In the genomic region with DNA sequence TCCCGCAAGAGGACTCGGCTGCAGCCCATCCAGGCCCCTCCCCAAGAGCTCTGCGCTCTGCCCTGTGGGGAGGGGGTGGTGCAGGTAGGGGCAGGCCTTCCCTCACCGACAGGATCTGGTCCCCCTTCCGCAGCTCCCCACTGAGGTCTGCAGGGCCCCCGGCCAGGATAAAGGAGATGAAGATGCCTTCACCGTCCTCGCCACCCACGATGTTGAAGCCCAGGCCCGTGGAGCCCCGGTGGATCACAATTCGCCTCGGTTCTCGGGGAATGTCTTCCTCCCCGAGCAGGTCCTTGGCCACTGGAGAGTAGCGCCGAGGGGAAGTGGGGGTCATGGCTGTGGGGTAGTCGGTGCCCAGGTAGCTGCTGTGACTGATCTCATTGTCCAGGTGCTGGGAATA, we compare ENCODE assay signal across 16 cellular contexts. TPM values are rescaled to one million over a fixed set of nuclear protein-coding genes. Genes with fewer than 3 reads are reported as not detected.
DNase-seq lines count a peak whose midpoint lies in the region; ATAC-seq, FAIRE-seq and TF ChIP-seq lines count a peak whose summit lies in the region.
"Had no signal": no experiment of that assay in that cellular context is flagged by ENCODE, and none has a peak within 500 bp of the region (broad histone marks: within the 10 kb centered on the region; RNA-seq: fewer than 3 reads in every experiment).

No MANE protein-coding gene starts in this region.

- H2AK9ac ChIP-seq in IMR-90 (replicated peaks; ENCODE audit: low read depth, low read length, poor library complexity), result peak overlapping the region; percentile 37

- no peaks in the 10 kb centered on the region for H3K4me1 ChIP-seq in IMR-90 (ENCODE audit: control insufficient read depth, insufficient read depth, low read length)
- H3K4me1 ChIP-seq in upper lobe of right lung, result no peaks in the 10 kb centered on the region

- H3K27me3 Mint-ChIP-seq in activated T-cell treated with anti-CD3 and anti-CD28 coated beads, Interleukin-2, amount 50 U/mL, for 24 hours, result no peaks in the 10 kb centered on the region
- H3K27me3 Mint-ChIP-seq: B cell had no signal

- BruUV-seq in IMR-90 (replicated peaks; lab: Mats Ljungman, UMichigan), result no TSS peak

- POLR2A ChIA-PET in IMR-90 (lab: Charles Lee; ENCODE audit: unreplicated experiment), result no interaction called here

- H3K23ac ChIP-seq in IMR-90 (ENCODE audit: low read depth, low read length), result no peak overlapping the region

- peaks cover 5% of the 10 kb centered on the region; the same call in 1 of the 2 replicates for H4K20me1 ChIP-seq in IMR-90 (ENCODE audit: insufficient read depth, low read length)

- H3K9me3 ChIP-seq in IMR-90 (ENCODE audit: control insufficient read depth, insufficient read depth, low read length) (no peaks in the 10 kb centered on the region), upper lobe of right lung (no peaks in the 10 kb centered on the region)
- H3K9me3 ChIP-seq: BLaER1 treated with 17β-estradiol and CSF1 and Interleukin-3, amounts not matched to agents 10 nM and 100 nM had no signal

- H4K91ac ChIP-seq in IMR-90 (ENCODE audit: insufficient read depth, low read depth, low read length), result no peak overlapping the region

- 90% methylated on average over 2 of the region's 18 CpGs; no CpG with 5 or more reads in 1 of the 2 experiments for WGBS in IMR-90 (ENCODE audit: extremely low coverage in 2 of 2, insufficient read length in 1 of 2), 2 experiments

- TF ChIP-seq RAD21 in IMR-90 (IDR thresholded peaks at IDR 0.05; ENCODE audit: low read length), result no peak

- dilution Hi-C loops in IMR-90 (cut with HindIII; ENCODE audit: low sequenced_read_pairs, unreplicated experiment), result no loop called here

- peaks cover 13% of the 10 kb centered on the region for H3K36me3 Mint-ChIP-seq in activated T-cell treated with anti-CD3 and anti-CD28 coated beads, Interleukin-2, amount 50 U/mL, for 24 hours (ENCODE audit: low read depth)

- no peak overlapping the region for H3K4ac ChIP-seq in IMR-90 (ENCODE audit: low read depth, low read length)

- peaks cover 46% of the 10 kb centered on the region for H3K36me3 ChIP-seq in IMR-90 (ENCODE audit: control insufficient read depth, insufficient read depth, low read length)
- H3K36me3 ChIP-seq in bronchial epithelial cell (ENCODE audit: control insufficient read depth, insufficient read depth, low read length), result no peaks in the 10 kb centered on the region
- peaks cover 34% of the 10 kb centered on the region for H3K36me3 ChIP-seq in upper lobe of right lung

- no peak for TF ChIP-seq CTCF in IMR-90 (conservative IDR thresholded peaks at IDR 0.05; ENCODE audit: low read depth, low read length)
- no peak for TF ChIP-seq CTCF in bronchial epithelial cell (IDR thresholded peaks at IDR 0.05; ENCODE audit: insufficient read depth, low read length, severe bottlenecking)
- no peak for TF ChIP-seq CTCF in upper lobe of right lung (IDR thresholded peaks at IDR 0.05)

- no peak overlapping the region for H3K4me3 Mint-ChIP-seq in activated T-cell treated with anti-CD3 and anti-CD28 coated beads, Interleukin-2, amount 50 U/mL, for 24 hours
- H3K4me3 Mint-ChIP-seq: B cell; CD8-positive, alpha-beta T cell had no signal

- no peak overlapping the region for H2AK5ac ChIP-seq in IMR-90 (ENCODE audit: low read depth, low read length)

- H3K4me1 Mint-ChIP-seq in activated T-cell treated with anti-CD3 and anti-CD28 coated beads, Interleukin-2, amount 50 U/mL, for 24 hours (ENCODE audit: low read depth), result no peaks in the 10 kb centered on the region
- H3K4me1 Mint-ChIP-seq: B cell had no signal

- no peak overlapping the region for H3K18ac ChIP-seq in IMR-90 (ENCODE audit: low read depth, low read length)

- no peak for TF ChIP-seq POLR2A in IMR-90 (IDR thresholded peaks at IDR 0.05; ENCODE audit: low read depth, low read length)

- H2BK5ac ChIP-seq in IMR-90 (ENCODE audit: low read depth, low read length, poor library complexity, severe bottlenecking), result no peak overlapping the region

- H2BK15ac ChIP-seq in IMR-90 (ENCODE audit: low read depth, low read length), result no peak overlapping the region

- no peak overlapping the region for H3K14ac ChIP-seq in IMR-90 (replicated peaks; ENCODE audit: low read depth, low read length)

- ATAC-seq in IMR-90 (ENCODE audit: low read depth), result no peak
- ATAC-seq in upper lobe of right lung, result peak; percentile 12
- ATAC-seq: CD8-positive, alpha-beta T cell had no signal

- H2BK20ac ChIP-seq in IMR-90 (ENCODE audit: low read depth, low read length), result no peak overlapping the region

- peak overlapping the region; percentile 18 for H3K27ac Mint-ChIP-seq in activated T-cell treated with anti-CD3 and anti-CD28 coated beads, Interleukin-2, amount 50 U/mL, for 24 hours
- H3K27ac Mint-ChIP-seq: B cell; CD8-positive, alpha-beta T cell had no signal

- no peaks in the 10 kb centered on the region for H3K9me1 ChIP-seq in IMR-90 (ENCODE audit: insufficient read depth, low read length)

- peak; percentile 72 for FAIRE-seq in bronchial epithelial cell (lab: Jason Lieb, UNC)

- no peaks in the 10 kb centered on the region for H3K27me3 ChIP-seq in IMR-90 (ENCODE audit: control insufficient read depth, insufficient read depth, low read length)
- no peaks in the 10 kb centered on the region for H3K27me3 ChIP-seq in bronchial epithelial cell (ENCODE audit: control insufficient read depth, insufficient read depth, low read length)
- H3K27me3 ChIP-seq in upper lobe of right lung, result no peaks in the 10 kb centered on the region
- H3K27me3 ChIP-seq: BLaER1 treated with 17β-estradiol and CSF1 and Interleukin-3, amounts not matched to agents 10 nM and 100 nM had no signal

- H3K79me1 ChIP-seq in IMR-90 (ENCODE audit: low read depth in 1 of 2, low read length in 2 of 2), result no peaks in the 10 kb centered on the region; a peak in 1 of 4 replicates

- no peak for DNase-seq in activated T-cell treated with anti-CD3 and anti-CD28 coated beads, Interleukin-2, amount 50 U/mL, for 24 hours
- no peak for DNase-seq in activated T-cell treated with anti-CD3 and anti-CD28 coated beads, Interleukin-2, amount 50 U/mL, for 1 hour
- no peak for DNase-seq in IMR-90
- DNase-seq in bronchial epithelial cell (ENCODE audit: low read depth), result no peak
- DNase-seq in upper lobe of right lung, result no peak
- no peak for DNase-seq in NCI-H1105 treated with DMSO at 0.1 percent for 48 hours (lab: John Stamatoyannopoulos, UW)
- DNase-seq in NCI-H1930 (lab: John Stamatoyannopoulos, UW), result no peak
- DNase-seq: 8988T; Calu3; CD8-positive, alpha-beta T cell; DMS79 treated with DMSO at 0.1 percent for 48 hours; GF-D8; GOT3; H7 had no signal

- H3K56ac ChIP-seq in IMR-90 (ENCODE audit: extremely low read depth, insufficient read depth, low read length), result no peak overlapping the region

- in situ Hi-C loops in IMR-90 (cut with MboI; ENCODE audit: low sequenced_read_pairs), result no loop called here

- H2BK120ac ChIP-seq in IMR-90 (ENCODE audit: low read depth, low read length), result no peak overlapping the region

- no peak overlapping the region for H2AFZ ChIP-seq in IMR-90 (replicated peaks; ENCODE audit: low read length, poor library complexity)

- H4K8ac ChIP-seq in IMR-90 (ENCODE audit: low read depth in 2 of 2, low read length in 2 of 2), result no peak overlapping the region

- intact Hi-C loops in IMR-90 (cut with micrococcal nuclease), result no loop called here
- intact Hi-C loops in upper lobe of right lung (cut with DNase I), result no loop called here

- no peaks in the 10 kb centered on the region for H3K9me3 Mint-ChIP-seq in activated T-cell treated with anti-CD3 and anti-CD28 coated beads, Interleukin-2, amount 50 U/mL, for 24 hours
- H3K9me3 Mint-ChIP-seq: CD8-positive, alpha-beta T cell had no signal

- no peak overlapping the region for H4K5ac ChIP-seq in IMR-90 (ENCODE audit: low read depth, low read length)

- H3K4me2 ChIP-seq in IMR-90 (ENCODE audit: low read depth, low read length), result no peak overlapping the region
- H3K4me2 ChIP-seq: BLaER1 treated with 17β-estradiol and CSF1 and Interleukin-3, amounts not matched to agents 10 nM and 100 nM had no signal

- H3K9ac ChIP-seq in IMR-90 (ENCODE audit: low read depth, low read length), result no peak overlapping the region
- H3K9ac ChIP-seq: BLaER1 treated with 17β-estradiol and CSF1 and Interleukin-3, amounts not matched to agents 10 nM and 100 nM had no signal

- no peak overlapping the region for H3K27ac ChIP-seq in IMR-90 (ENCODE audit: insufficient read depth, low read length)
- H3K27ac ChIP-seq in upper lobe of right lung, result no peak overlapping the region
- H3K27ac ChIP-seq: BLaER1 treated with 17β-estradiol and CSF1 and Interleukin-3, amounts not matched to agents 10 nM and 100 nM had no signal

- H3K4me3 ChIP-seq in IMR-90 (ENCODE audit: insufficient read depth, low read depth, low read length) (no peak overlapping the region), bronchial epithelial cell (ENCODE audit: low read depth, low read length) (no peak overlapping the region), upper lobe of right lung (no peak overlapping the region)
- H3K4me3 ChIP-seq: BLaER1 treated with 17β-estradiol and CSF1 and Interleukin-3, amounts not matched to agents 10 nM and 100 nM had no signal

- CTCF ChIA-PET in IMR-90 (lab: Yijun Ruan, JAX), result no interaction called here

RNA-seq across cellular contexts. Expression of gene ASGR1, which starts 17.5 kb away (rescaled TPM):
- total RNA-seq in IMR-90 (2012; rRNA removed) (1.3 and 1.9 TPM in 2 replicates), bronchial epithelial cell (under 0.01 and 0.38 TPM in 2 replicates), upper lobe of right lung (4.3 TPM)
- 3.8 and 4.2 TPM in 2 replicates for polyA plus RNA-seq in IMR-90 (2012; rRNA removed)
- 2.6 and 2.9 TPM in 2 replicates for polyA plus RNA-seq in IMR-90 (2012; cell fraction: cytosol; rRNA removed)
- polyA plus RNA-seq in IMR-90 (2012; cell fraction: nucleus; rRNA removed; ENCODE audit: low replicate concordance), result 17.1 and 47.7 TPM in 2 replicates

RNA-seq across cellular contexts. Expression of gene DLG4, which starts 23.0 kb away (rescaled TPM):
- total RNA-seq in IMR-90 (2012; rRNA removed) (8.1 and 8.2 TPM in 2 replicates), bronchial epithelial cell (1.8 and 1.9 TPM in 2 replicates), upper lobe of right lung (30.7 TPM)
- 28.5 and 30.5 TPM in 2 replicates for polyA plus RNA-seq in IMR-90 (2012; rRNA removed)
- 13.6 and 24.5 TPM in 2 replicates for polyA plus RNA-seq in IMR-90 (2012; cell fraction: cytosol; rRNA removed)
- 118 and 142 TPM in 2 replicates for polyA plus RNA-seq in IMR-90 (2012; cell fraction: nucleus; rRNA removed; ENCODE audit: low replicate concordance)

RNA-seq across cellular contexts. Expression of gene ACADVL, which starts 23.1 kb away (rescaled TPM):
- 129 and 139 TPM in 2 replicates for total RNA-seq in IMR-90 (2012; rRNA removed)
- 752 and 844 TPM in 2 replicates for polyA plus RNA-seq in IMR-90 (2012; rRNA removed)
- polyA plus RNA-seq in IMR-90 (2012; cell fraction: cytosol; rRNA removed), result 312 and 348 TPM in 2 replicates
- 6,277 and 8,711 TPM in 2 replicates for polyA plus RNA-seq in IMR-90 (2012; cell fraction: nucleus; rRNA removed; ENCODE audit: low replicate concordance)
- total RNA-seq in bronchial epithelial cell, result 216 and 277 TPM in 2 replicates
- 544 TPM for total RNA-seq in upper lobe of right lung

RNA-seq across cellular contexts. Expression of gene DVL2, which starts 37.7 kb away (rescaled TPM):
- total RNA-seq in IMR-90 (2012; rRNA removed) (20.3 and 21.3 TPM in 2 replicates), bronchial epithelial cell (52.1 and 55.3 TPM in 2 replicates), upper lobe of right lung (41.0 TPM)
- polyA plus RNA-seq in IMR-90 (2012; rRNA removed), result 10.5 and 11.8 TPM in 2 replicates
- polyA plus RNA-seq in IMR-90 (2012; cell fraction: cytosol; rRNA removed), result 5.9 and 9.6 TPM in 2 replicates
- polyA plus RNA-seq in IMR-90 (2012; cell fraction: nucleus; rRNA removed; ENCODE audit: low replicate concordance), result 14.5 and 26.4 TPM in 2 replicates

RNA-seq across cellular contexts. Expression of gene PHF23, which starts 42.6 kb away (rescaled TPM):
- total RNA-seq in IMR-90 (2012; rRNA removed) (44.8 and 45.5 TPM in 2 replicates), bronchial epithelial cell (27.4 and 34.9 TPM in 2 replicates), upper lobe of right lung (36.9 TPM)
- polyA plus RNA-seq in IMR-90 (2012; rRNA removed), result 54.4 and 58.5 TPM in 2 replicates
- 37.0 TPM in 2 replicates for polyA plus RNA-seq in IMR-90 (2012; cell fraction: cytosol; rRNA removed)
- polyA plus RNA-seq in IMR-90 (2012; cell fraction: nucleus; rRNA removed; ENCODE audit: low replicate concordance), result 22.3 and 31.7 TPM in 2 replicates
